Comparison of ENCODE assay signal across 1 cellular context in the genomic region with DNA sequence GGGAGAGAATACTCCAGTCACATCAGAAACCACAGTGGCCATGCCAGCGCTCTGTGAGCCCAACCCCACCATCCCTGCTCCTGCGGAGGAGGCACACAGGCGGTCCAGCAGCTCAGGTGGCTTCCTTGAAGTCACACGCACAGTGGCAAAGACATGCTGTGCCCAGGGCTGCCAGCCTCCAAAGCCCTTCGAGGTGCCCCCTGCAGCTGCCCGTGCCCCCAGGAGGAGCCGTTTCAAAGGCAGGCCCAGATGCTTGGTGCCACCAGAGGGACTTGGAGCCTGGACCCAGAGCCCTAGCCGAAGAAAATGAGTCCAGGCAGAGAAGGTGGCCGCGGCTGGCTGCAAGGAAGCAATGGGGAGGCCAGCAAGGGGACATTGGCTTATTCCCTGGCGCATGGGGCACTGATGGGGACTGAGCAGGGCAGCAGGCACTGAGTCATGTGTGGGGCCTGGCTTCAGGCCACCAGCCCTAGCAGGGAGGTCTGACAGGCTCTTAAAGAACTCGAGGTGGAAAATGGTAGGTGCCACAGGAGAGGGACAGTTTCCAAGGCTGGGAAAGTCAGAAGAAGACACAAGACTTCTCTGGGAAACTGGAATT.
TF ChIP-seq lines count a peak whose summit lies in the region.

No MANE protein-coding gene starts in this region.

TF ChIP-seq in HCT116, 20 proteins besides CTCF, POLR2A, EP300 and RAD21:
- no peak for TF ChIP-seq POLR2AphosphoS5 (IDR thresholded peaks at IDR 0.05; ENCODE audit: low read depth, low read length)
- no peak for TF ChIP-seq ZFX (IDR thresholded peaks at IDR 0.05)
- no peak for TF ChIP-seq EGR1 (IDR thresholded peaks at IDR 0.05; ENCODE audit: low read depth)
- TF ChIP-seq FOSL1 (IDR thresholded peaks at IDR 0.05; ENCODE audit: low read depth), result no peak
- TF ChIP-seq SP1 (IDR thresholded peaks at IDR 0.05; ENCODE audit: low read depth), result no peak
- TF ChIP-seq, protein P1, sequence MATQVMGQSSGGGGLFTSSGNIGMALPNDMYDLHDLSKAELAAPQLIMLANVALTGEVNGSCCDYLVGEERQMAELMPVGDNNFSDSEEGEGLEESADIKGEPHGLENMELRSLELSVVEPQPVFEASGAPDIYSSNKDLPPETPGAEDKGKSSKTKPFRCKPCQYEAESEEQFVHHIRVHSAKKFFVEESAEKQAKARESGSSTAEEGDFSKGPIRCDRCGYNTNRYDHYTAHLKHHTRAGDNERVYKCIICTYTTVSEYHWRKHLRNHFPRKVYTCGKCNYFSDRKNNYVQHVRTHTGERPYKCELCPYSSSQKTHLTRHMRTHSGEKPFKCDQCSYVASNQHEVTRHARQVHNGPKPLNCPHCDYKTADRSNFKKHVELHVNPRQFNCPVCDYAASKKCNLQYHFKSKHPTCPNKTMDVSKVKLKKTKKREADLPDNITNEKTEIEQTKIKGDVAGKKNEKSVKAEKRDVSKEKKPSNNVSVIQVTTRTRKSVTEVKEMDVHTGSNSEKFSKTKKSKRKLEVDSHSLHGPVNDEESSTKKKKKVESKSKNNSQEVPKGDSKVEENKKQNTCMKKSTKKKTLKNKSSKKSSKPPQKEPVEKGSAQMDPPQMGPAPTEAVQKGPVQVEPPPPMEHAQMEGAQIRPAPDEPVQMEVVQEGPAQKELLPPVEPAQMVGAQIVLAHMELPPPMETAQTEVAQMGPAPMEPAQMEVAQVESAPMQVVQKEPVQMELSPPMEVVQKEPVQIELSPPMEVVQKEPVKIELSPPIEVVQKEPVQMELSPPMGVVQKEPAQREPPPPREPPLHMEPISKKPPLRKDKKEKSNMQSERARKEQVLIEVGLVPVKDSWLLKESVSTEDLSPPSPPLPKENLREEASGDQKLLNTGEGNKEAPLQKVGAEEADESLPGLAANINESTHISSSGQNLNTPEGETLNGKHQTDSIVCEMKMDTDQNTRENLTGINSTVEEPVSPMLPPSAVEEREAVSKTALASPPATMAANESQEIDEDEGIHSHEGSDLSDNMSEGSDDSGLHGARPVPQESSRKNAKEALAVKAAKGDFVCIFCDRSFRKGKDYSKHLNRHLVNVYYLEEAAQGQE (IDR thresholded peaks at IDR 0.05; ENCODE audit: low read depth), result no peak
- TF ChIP-seq SRF (IDR thresholded peaks at IDR 0.05; ENCODE audit: low read depth), result no peak
- TF ChIP-seq CBX3 (IDR thresholded peaks at IDR 0.05; ENCODE audit: low read depth), result no peak
- TF ChIP-seq YY1 (IDR thresholded peaks at IDR 0.05; ENCODE audit: extremely low read depth, insufficient replicate concordance, low read depth, low read length), result no peak
- no peak for TF ChIP-seq MAX (IDR thresholded peaks at IDR 0.05)
- no peak for TF ChIP-seq CEBPB (IDR thresholded peaks at IDR 0.05; ENCODE audit: low read depth)
- no peak for TF ChIP-seq ATF3 (IDR thresholded peaks at IDR 0.05)
- no peak for TF ChIP-seq ELF1 (IDR thresholded peaks at IDR 0.05; ENCODE audit: borderline replicate concordance, low read depth)
